1 cellular context compared by ENCODE assay signal in genomic region chr4:6925357-6925836, GRCh38.
A peak's percentile ranks its signal among the peaks of the same experiment; 100 is the strongest.
TF ChIP-seq lines count a peak whose summit lies in the region.

No MANE protein-coding gene starts in this region.

TF ChIP-seq in K562, 482 proteins besides CTCF, POLR2A, EP300 and RAD21 (continued from another document and continues in another):
- TF ChIP-seq E2F1 (CRISPR knock-in tag; IDR thresholded peaks at IDR 0.05) (no peak), ZNF586 (CRISPR knock-in tag; conservative IDR thresholded peaks at IDR 0.05) (no peak), PTBP1 (IDR thresholded peaks at IDR 0.05; ENCODE audit: low read depth, low read length) (no peak), NR0B1 (IDR thresholded peaks at IDR 0.05; ENCODE audit: partially characterized antibody) (no peak), PCBP2 (IDR thresholded peaks at IDR 0.05; ENCODE audit: low read depth, low read length, poor library complexity, severe bottlenecking) (no peak), FOXK2 (conservative IDR thresholded peaks at IDR 0.05 in 1 of 2, IDR thresholded peaks at IDR 0.05 in 1 of 2; ENCODE audit: low read depth in 2 of 2) (no peak), ZNF277 (CRISPR knock-in tag; IDR thresholded peaks at IDR 0.05; ENCODE audit: borderline replicate concordance) (no peak), ATF6 (CRISPR knock-in tag; IDR thresholded peaks at IDR 0.05) (no peak), BDP1 (IDR thresholded peaks at IDR 0.05; ENCODE audit: insufficient read depth, insufficient read length) (no peak), CHCHD3 (CRISPR knock-in tag; IDR thresholded peaks at IDR 0.05) (no peak), TGIF2 (CRISPR knock-in tag; IDR thresholded peaks at IDR 0.05) (no peak), MAFG (tag; conservative IDR thresholded peaks at IDR 0.05) (peak; percentile 55), HMG20B (CRISPR knock-in tag; IDR thresholded peaks at IDR 0.05) (no peak), DIDO1 (tag; IDR thresholded peaks at IDR 0.05; ENCODE audit: low read depth) (no peak), SRSF3 (IDR thresholded peaks at IDR 0.05; ENCODE audit: insufficient read depth, low read length) (no peak), HOXB6 (CRISPR knock-in tag; IDR thresholded peaks at IDR 0.05; ENCODE audit: borderline replicate concordance) (no peak), FOXM1 (IDR thresholded peaks at IDR 0.05; ENCODE audit: low read depth) (no peak), FOXM1 (CRISPR knock-in tag; IDR thresholded peaks at IDR 0.05; ENCODE audit: low read depth) (no peak), ARNT (IDR thresholded peaks at IDR 0.05) (no peak; a peak in 1 of 4 replicates), ZNF785 (CRISPR knock-in tag; IDR thresholded peaks at IDR 0.05) (no peak), ZNF174 (CRISPR knock-in tag; IDR thresholded peaks at IDR 0.05) (no peak), VEZF1 (CRISPR knock-in tag; IDR thresholded peaks at IDR 0.05) (no peak; the same call in 1 of the 2 replicates), TAL1 (IDR thresholded peaks at IDR 0.05) (no peak), ZNF318 (IDR thresholded peaks at IDR 0.05; ENCODE audit: borderline replicate concordance in 1 of 2, low read depth in 1 of 2) (peak in 1 of 2 experiments; percentile 65; a peak in 1 of 4 replicates), BMI1 (IDR thresholded peaks at IDR 0.05; ENCODE audit: low read length) (no peak), NR4A1 (CRISPR knock-in tag; IDR thresholded peaks at IDR 0.05) (no peak), NR4A1 (tag; IDR thresholded peaks at IDR 0.05) (no peak), DNMT1 (IDR thresholded peaks at IDR 0.05) (no peak), ZNF780A (CRISPR knock-in tag; IDR thresholded peaks at IDR 0.05) (no peak), IFI16 (CRISPR knock-in tag; IDR thresholded peaks at IDR 0.05) (no peak), ZBTB9 (CRISPR knock-in tag; IDR thresholded peaks at IDR 0.05) (no peak), HNRNPH1 (optimal IDR thresholded peaks at IDR 0.05; ENCODE audit: low read depth, low read length) (no peak), ZC3H8 (IDR thresholded peaks at IDR 0.05) (no peak), HMGXB4 (CRISPR knock-in tag; IDR thresholded peaks at IDR 0.05) (no peak), LCOR (CRISPR knock-in tag; IDR thresholded peaks at IDR 0.05) (0 out of 2 replicates have a peak, but pooled peaks have one; percentile 69), ZFX (CRISPR knock-in tag; IDR thresholded peaks at IDR 0.05) (no peak; the same call in 1 of the 2 replicates), FOXJ2 (tag; IDR thresholded peaks at IDR 0.05) (no peak), SUPT5H (IDR thresholded peaks at IDR 0.05) (no peak), HMG20A (CRISPR knock-in tag; conservative IDR thresholded peaks at IDR 0.05) (no peak), MIER1 (IDR thresholded peaks at IDR 0.05; ENCODE audit: low read depth) (no peak), ZNF384 (IDR thresholded peaks at IDR 0.05; ENCODE audit: low read depth, low read length) (no peak), SOX6 (IDR thresholded peaks at IDR 0.05) (peak; percentile 79), SMARCE1 (IDR thresholded peaks at IDR 0.05) (peak; percentile 64; the same call in 1 of the 2 replicates), THRAP3 (IDR thresholded peaks at IDR 0.05; ENCODE audit: borderline replicate concordance) (no peak), ZNF354B (CRISPR knock-in tag; IDR thresholded peaks at IDR 0.05) (no peak)
